8 cellular contexts compared by ENCODE assay signal in genomic region chr13:21297914-21298831, GRCh38.
DNase-seq lines count a peak whose midpoint lies in the region; ATAC-seq and TF ChIP-seq lines count a peak whose summit lies in the region.

No MANE protein-coding gene starts in this region.

- no peaks in the 10 kb centered on the region for H3K9me2 ChIP-seq in SU-DHL-6 (replicated peaks; ENCODE audit: insufficient read depth, low read length)

- DNase-seq in NCI-H1105 treated with DMSO at 0.1 percent for 48 hours (lab: John Stamatoyannopoulos, UW) (peak; percentile 78), adipocyte (ENCODE audit: low read depth) (peak; percentile 97), heart left ventricle (peak; percentile 84 to 91 (median 88)), trophoblast cell (peak; percentile 96 to 98), transverse colon (peak; percentile 90)

- TF ChIP-seq CTCF in GM12873 (IDR thresholded peaks at IDR 0.05; ENCODE audit: insufficient read depth, low read depth, low read length, missing control alignments) (peak; percentile 86), SU-DHL-6 (IDR thresholded peaks at IDR 0.05; ENCODE audit: insufficient read depth, low read length, poor library complexity, severe bottlenecking) (peak; percentile 71), heart left ventricle (IDR thresholded peaks at IDR 0.05) (peak; percentile 75 to 99 (median 89)), transverse colon (IDR thresholded peaks at IDR 0.05) (peak; percentile 82 to 95 (median 87))

- H3K79me1 ChIP-seq in trophoblast cell (ENCODE audit: low read length): no peaks in the 10 kb centered on the region

- no peak overlapping the region for H4K91ac ChIP-seq in trophoblast cell (ENCODE audit: low read depth, low read length)

- peak overlapping the region; percentile 18 for H4K8ac ChIP-seq in trophoblast cell (ENCODE audit: low read depth, low read length)

- H3F3A ChIP-seq in SU-DHL-6 (ENCODE audit: insufficient read depth): peaks cover 21% of the 10 kb centered on the region

- peak overlapping the region; percentile 90 for H3K4me3 ChIP-seq in SU-DHL-6 (ENCODE audit: insufficient read depth, low read length, poor library complexity, severe bottlenecking)
- H3K4me3 ChIP-seq in adipocyte (ENCODE audit: low read length): peak overlapping the region; percentile 99
- H3K4me3 ChIP-seq in heart left ventricle: peak overlapping the region; percentile 75 to 100 (median 88)
- H3K4me3 ChIP-seq in trophoblast cell (ENCODE audit: low read depth, low read length): peak overlapping the region; percentile 85
- peak overlapping the region; percentile 64 to 92 (median 74) for H3K4me3 ChIP-seq in transverse colon

- peak; percentile 93 for ATAC-seq in HG02759 (IDR thresholded peaks at IDR 0.05; ENCODE audit: unreplicated experiment)
- ATAC-seq in heart left ventricle: peak; percentile 98 to 100 (median 100)

- in situ Hi-C loops in transverse colon (cut with MboI; ENCODE audit: low pct_ligation_motif_present in 1 of 4, low pct_unique_long_range_greater_than_20kb in 1 of 4, low sequenced_read_pairs in 3 of 4): loop anchor here (10.0 to 25.0 kb wide), 3 partner anchors 177 to 361 kb away; no protein-coding TSS in a partner anchor

- H3K9ac ChIP-seq in SU-DHL-6 (ENCODE audit: low read length) (peak overlapping the region; percentile 66), adipocyte (ENCODE audit: low read length) (peak overlapping the region; percentile 92), trophoblast cell (ENCODE audit: low read length) (peak overlapping the region; percentile 41)

- peak overlapping the region; percentile 96 for H3K4me2 ChIP-seq in SU-DHL-6 (ENCODE audit: low read depth, low read length, poor library complexity, severe bottlenecking)
- peak overlapping the region; percentile 72 for H3K4me2 ChIP-seq in trophoblast cell (ENCODE audit: low read length)

- H3K18ac ChIP-seq in trophoblast cell (ENCODE audit: low read length): no peak overlapping the region

- H3K9me3 ChIP-seq in SU-DHL-6 (ENCODE audit: insufficient read depth, low read length): no peaks in the 10 kb centered on the region
- H3K9me3 ChIP-seq in adipocyte (ENCODE audit: control insufficient read depth, low read length): no peaks in the 10 kb centered on the region
- no peaks in the 10 kb centered on the region for H3K9me3 ChIP-seq in heart left ventricle
- no peaks in the 10 kb centered on the region for H3K9me3 ChIP-seq in trophoblast cell (ENCODE audit: insufficient read depth, low read depth, low read length)
- H3K9me3 ChIP-seq in transverse colon: no peaks in the 10 kb centered on the region

- H4K12ac ChIP-seq in trophoblast cell (ENCODE audit: low read depth, low read length): no peak overlapping the region

- H2BK12ac ChIP-seq in trophoblast cell (ENCODE audit: low read length): no peak overlapping the region

- TF ChIP-seq POLR2A in heart left ventricle (IDR thresholded peaks at IDR 0.05) (peak in 1 of 2 donors; percentile 33), transverse colon (IDR thresholded peaks at IDR 0.05) (peak; percentile 35)

- no peak overlapping the region for H3K4ac ChIP-seq in trophoblast cell (ENCODE audit: low read depth, low read length)

- intact Hi-C loops in heart left ventricle (cut with DNase I): loop anchor here (1.0 to 5.0 kb wide), 5 partner anchors 159 to 179 kb away; partner anchors contain the start of gene ZDHHC20 (in 2 of the 10)
- intact Hi-C loops in transverse colon (cut with DNase I; ENCODE audit: low total_unique reads): loop anchor here (5.0 kb wide), 1 partner anchor 179 kb away; no protein-coding TSS in a partner anchor

- H2AFZ ChIP-seq in SU-DHL-6 (ENCODE audit: low read depth, low read length, severe bottlenecking): peak overlapping the region; percentile 100
- peak overlapping the region; percentile 82 for H2AFZ ChIP-seq in trophoblast cell (ENCODE audit: insufficient read depth, low read length, poor library complexity)

- H3K79me2 ChIP-seq in SU-DHL-6 (ENCODE audit: insufficient read depth, low read length) (peaks cover 14% of the 10 kb centered on the region; the same call in 1 of the 2 replicates), trophoblast cell (ENCODE audit: control insufficient read depth, insufficient read depth, low read length, poor library complexity) (no peaks in the 10 kb centered on the region)

- no peak overlapping the region for H2BK5ac ChIP-seq in trophoblast cell (ENCODE audit: low read depth, low read length, poor library complexity)

- WGBS in heart left ventricle, 4 donors: 0 to 1% (median 0%) methylated on average over 21 to 74 of the region's 74 CpGs
- WGBS in trophoblast cell (ENCODE audit: extremely low coverage, insufficient coverage, insufficient read length): no CpG with 5 or more reads among the region's 74 CpGs
- 0% methylated on average over 54 of the region's 74 CpGs; no CpG with 5 or more reads in 1 of the 2 donors for WGBS in transverse colon (ENCODE audit: low coverage in 1 of 2), 2 donors

- H2AK5ac ChIP-seq in trophoblast cell (ENCODE audit: low read length): no peak overlapping the region

- H3K4me1 ChIP-seq in adipocyte (ENCODE audit: control insufficient read depth, insufficient read depth, low read length) (peaks cover 15% of the 10 kb centered on the region), heart left ventricle (peaks cover 0 to 24% (median 16%) of the 10 kb centered on the region in 12 donors), trophoblast cell (ENCODE audit: control insufficient read depth in 1 of 2, insufficient read depth in 2 of 2, low read length in 2 of 2) (peaks cover 0 to 2% of the 10 kb centered on the region in 2 experiments), transverse colon (peaks cover 7 to 24% (median 13%) of the 10 kb centered on the region in 4 donors)

- H3K36me3 ChIP-seq in SU-DHL-6 (ENCODE audit: low read length): no peaks in the 10 kb centered on the region
- peaks cover under 1% of the 10 kb centered on the region for H3K36me3 ChIP-seq in adipocyte (ENCODE audit: control insufficient read depth, insufficient read depth, low read length, severe bottlenecking)
- peaks cover 0 to 11% (median 4%) of the 10 kb centered on the region in 9 donors for H3K36me3 ChIP-seq in heart left ventricle
- no peaks in the 10 kb centered on the region for H3K36me3 ChIP-seq in trophoblast cell (ENCODE audit: control insufficient read depth in 1 of 2, insufficient read depth in 2 of 2, low read length in 2 of 2)
- H3K36me3 ChIP-seq in transverse colon: no peaks in the 10 kb centered on the region

- H3K27ac ChIP-seq in SU-DHL-6 (ENCODE audit: low read depth, low read length) (peak overlapping the region; percentile 54), heart left ventricle (peak overlapping the region in 11 of 12 donors; percentile 10 to 79 (median 71)), trophoblast cell (ENCODE audit: low read depth, low read length) (no peak overlapping the region), transverse colon (peak overlapping the region; percentile 75 to 88 (median 86))

- H3K14ac ChIP-seq in trophoblast cell (ENCODE audit: low read length): no peak overlapping the region

- TF ChIP-seq EP300 in transverse colon (IDR thresholded peaks at IDR 0.05; ENCODE audit: low read depth): no peak

- no peak overlapping the region for H2BK120ac ChIP-seq in trophoblast cell (ENCODE audit: insufficient read depth, low read length, poor library complexity)

- H3K27me3 ChIP-seq in SU-DHL-6 (ENCODE audit: low read length) (no peaks in the 10 kb centered on the region), adipocyte (replicated peaks; ENCODE audit: control insufficient read depth, insufficient read depth, low read length) (no peaks in the 10 kb centered on the region), heart left ventricle (no peaks in the 10 kb centered on the region), trophoblast cell (ENCODE audit: insufficient read depth, low read length) (no peaks in the 10 kb centered on the region), transverse colon (no peaks in the 10 kb centered on the region)

- no peak overlapping the region for H3K23ac ChIP-seq in trophoblast cell (ENCODE audit: low read length)

- no peaks in the 10 kb centered on the region for H4K20me1 ChIP-seq in SU-DHL-6 (ENCODE audit: low read depth, low read length)

Comparison
In these comparisons a context has a peak if more than half of its experiments do, and no peak if none do; other contexts are left out.
1. H3K9ac ChIP-seq: peak in every context shown above with its lines; median percentile 92 in adipocyte; 66 in SU-DHL-6; 41 in trophoblast cell.